In the genomic region with DNA sequence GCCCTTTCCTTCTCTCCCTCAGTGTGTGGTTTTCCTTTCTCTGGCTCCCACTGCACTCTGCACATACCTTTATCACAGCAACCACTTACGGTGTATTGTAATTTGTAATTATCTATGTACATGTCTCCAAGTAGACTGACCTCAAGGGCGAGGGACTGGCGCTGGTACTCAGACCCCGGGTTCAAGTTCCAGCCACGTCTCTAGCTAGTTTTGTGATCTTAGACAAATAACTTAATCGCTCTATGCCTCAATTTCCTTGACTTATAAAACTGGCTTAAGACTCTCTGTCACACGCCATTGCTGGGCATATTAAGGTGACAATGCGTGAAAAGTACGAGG, we compare ENCODE assay signal across 8 cellular contexts. TPM values are rescaled to one million over a fixed set of nuclear protein-coding genes. Genes with fewer than 3 reads are reported as not detected.
DNase-seq lines count a peak whose midpoint lies in the region; ATAC-seq, FAIRE-seq and TF ChIP-seq lines count a peak whose summit lies in the region.

No MANE protein-coding gene starts in this region.

- peak overlapping the region; percentile 99 for H2AFZ ChIP-seq in K562 (ENCODE audit: low read depth, low read length)

- CTCF ChIA-PET in K562 (lab: Yijun Ruan, JAX; ENCODE audit: low intra/inter-chr PET ratio), result no interaction called here

- H3K36me3 ChIP-seq in heart right ventricle, result peaks cover 0 to 9% (median 0%) of the 10 kb centered on the region in 9 donors
- H3K36me3 ChIP-seq in K562 (ENCODE audit: control insufficient read depth, insufficient read depth, low read length), result 0 out of 3 replicates have a peak, but pooled peaks cover 2% of the 10 kb centered on the region
- no peaks in the 10 kb centered on the region for H3K36me3 ChIP-seq in urinary bladder (ENCODE audit: insufficient read depth)

- H3K9ac ChIP-seq in K562 (ENCODE audit: insufficient read depth in 1 of 2, low read depth in 2 of 2, low read length in 2 of 2), result peak overlapping the region; percentile 72; a peak in 3 of 4 replicates

- H3K4me1 ChIP-seq in heart right ventricle (peaks cover 7 to 39% (median 28%) of the 10 kb centered on the region in 9 donors), K562 (replicated peaks in 1 of 2; ENCODE audit: control insufficient read depth in 2 of 2, insufficient read depth in 2 of 2, low read length in 2 of 2) (peaks cover 8 to 12% of the 10 kb centered on the region in 2 experiments; a peak in 3 of 5 replicates), urinary bladder (ENCODE audit: insufficient read depth) (no peaks in the 10 kb centered on the region)

- in situ Hi-C loops in K562 (cut with MboI), result no loop called here

- no peaks in the 10 kb centered on the region for H3K9me1 ChIP-seq in K562 (ENCODE audit: control insufficient read depth, insufficient read depth, low read length)

- H3K4me1 Mint-ChIP-seq in memory B cell, result peaks cover 17% of the 10 kb centered on the region

- 26 to 33% methylated on average over 9 of the region's 9 CpGs for WGBS in heart right ventricle, 2 donors
- WGBS in K562 (ENCODE audit: insufficient coverage, low coverage, missing lambda C conversion rate), result 7% methylated on average over 9 of the region's 9 CpGs
- WGBS in urinary bladder, result 39% methylated on average over 9 of the region's 9 CpGs

- peak overlapping the region; percentile 90 for H3K4me3 Mint-ChIP-seq in memory B cell

- H3K9me3 ChIP-seq in heart right ventricle (no peaks in the 10 kb centered on the region), K562 (replicated peaks; ENCODE audit: control insufficient read depth, insufficient read depth, low read depth, low read length) (no peaks in the 10 kb centered on the region)

- no peaks in the 10 kb centered on the region for H4K20me1 ChIP-seq in K562 (replicated peaks; ENCODE audit: control insufficient read depth, insufficient read depth, low read length)

- POLR2A ChIA-PET in K562 (lab: Yijun Ruan, JAX), result interaction anchor here (0.6 to 1.9 kb wide), 12 partner anchors 8 to 328 kb away, joined by 3 to 12 read pairs (median 4); no protein-coding TSS in a partner anchor

- ATAC-seq in heart right ventricle (peak in 1 of 8 donors; percentile 14), Right ventricle myocardium inferior (no peak), K562 (no peak), memory B cell (ENCODE audit: low read depth) (no peak), GM21529 (IDR thresholded peaks at IDR 0.05; ENCODE audit: unreplicated experiment) (no peak)

- H3K27me3 Mint-ChIP-seq in memory B cell, result no peaks in the 10 kb centered on the region

- no peak; the same call in 1 of the 2 replicates for TF ChIP-seq EP300 in K562 (IDR thresholded peaks at IDR 0.05; ENCODE audit: low read length)

- H3K27ac ChIP-seq in heart right ventricle (peak overlapping the region in 9 of 10 donors; percentile 50 to 99 (median 95)), K562 (ENCODE audit: extremely low read depth, low read depth, low read length) (peak overlapping the region; percentile 85), urinary bladder (ENCODE audit: low read depth) (no peak overlapping the region)

- FAIRE-seq in K562 (lab: Jason Lieb, UNC), result no peak

- H3K9me3 Mint-ChIP-seq in memory B cell, result no peaks in the 10 kb centered on the region

- H3K79me2 ChIP-seq in K562 (ENCODE audit: control insufficient read depth, insufficient read depth, low read length), result peaks cover 28% of the 10 kb centered on the region

- no peak for TF ChIP-seq CTCF in heart right ventricle (IDR thresholded peaks at IDR 0.05)
- TF ChIP-seq CTCF in K562 (IDR thresholded peaks at IDR 0.05 in 2 of 3, conservative IDR thresholded peaks at IDR 0.05 in 1 of 3; ENCODE audit: insufficient read depth in 2 of 3, low read depth in 1 of 3, low read length in 3 of 3), result no peak

- intact Hi-C loops in heart right ventricle (cut with DNase I), result loop anchor here in 5 of 10 donors (2.0 to 10.0 kb wide), 4 partner anchors 87 to 221 kb away; partner anchors contain the start of genes TMEM41A (in 4 of the 5) and MAP3K13 (in 1 of the 5)
- intact Hi-C loops in Right ventricle myocardium inferior (cut with DNase I), result no loop called here
- intact Hi-C loops in K562 (cut with micrococcal nuclease), result no loop called here

- H3K4me3 ChIP-seq in heart right ventricle (peak overlapping the region; percentile 21 to 99 (median 87)), K562 (peak overlapping the region; percentile 62), urinary bladder (ENCODE audit: low read depth, low read length) (peak overlapping the region; percentile 78)

- DNase-seq in heart right ventricle (no peak), Right ventricle myocardium inferior (ENCODE audit: missing footprints) (no peak), K562 (ENCODE audit: extremely low read depth in 1 of 4, low spot score in 3 of 4) (no peak), memory B cell (ENCODE audit: low spot score in 2 of 2) (no peak), AG20443 (ENCODE audit: low spot score) (no peak), GOT3 (lab: John Stamatoyannopoulos, UW) (no peak)

- H3K36me3 Mint-ChIP-seq in memory B cell, result no peaks in the 10 kb centered on the region

- H3K27ac Mint-ChIP-seq in memory B cell, result peak overlapping the region; percentile 93

- BruUV-seq in K562 (replicated peaks; lab: Mats Ljungman, UMichigan), result TSS peak; percentile 98

- no peaks in the 10 kb centered on the region for H3K27me3 ChIP-seq in heart right ventricle
- no peaks in the 10 kb centered on the region for H3K27me3 ChIP-seq in K562 (ENCODE audit: control insufficient read depth in 2 of 2, insufficient read depth in 2 of 2, low read length in 2 of 2)

- no peak for TF ChIP-seq POLR2A in K562 (conservative IDR thresholded peaks at IDR 0.05)

- TF ChIP-seq RAD21 in K562 (CRISPR knock-in tag; conservative IDR thresholded peaks at IDR 0.05 in 1 of 2, IDR thresholded peaks at IDR 0.05 in 1 of 2), result no peak

- H3K4me2 ChIP-seq in K562 (ENCODE audit: insufficient read depth, low read length), result peak overlapping the region; percentile 95

TF ChIP-seq in K562, 482 proteins besides CTCF, POLR2A, EP300 and RAD21 (continues in another document):
- TF ChIP-seq ZNF77 (CRISPR knock-in tag; IDR thresholded peaks at IDR 0.05) (no peak), TOE1 (IDR thresholded peaks at IDR 0.05; ENCODE audit: borderline replicate concordance) (no peak), TOE1 (CRISPR knock-in tag; IDR thresholded peaks at IDR 0.05; ENCODE audit: borderline replicate concordance, low read depth) (peak; percentile 89; the same call in 1 of the 2 replicates), BMI1 (IDR thresholded peaks at IDR 0.05; ENCODE audit: low read length) (no peak), ELF2 (CRISPR knock-in tag; IDR thresholded peaks at IDR 0.05) (0 out of 2 replicates have a peak, but pooled peaks have one; percentile 56), SMARCB1 (IDR thresholded peaks at IDR 0.05; ENCODE audit: insufficient read length, low read depth) (no peak), ARNT (IDR thresholded peaks at IDR 0.05) (peak in 1 of 2 experiments; percentile 31; a peak in 1 of 4 replicates), ZC3H4 (CRISPR knock-in tag; IDR thresholded peaks at IDR 0.05; ENCODE audit: borderline replicate concordance) (peak; percentile 69; the same call in 1 of the 2 replicates)

RNA-seq across cellular contexts. Expression of gene SENP2, which starts 0.6 kb away (rescaled TPM):
- total RNA-seq in heart right ventricle (10 to 100 TPM; 26.6 to 46.5 (median 39.0) TPM), Right ventricle myocardium inferior (25.1 TPM), K562 (2014; rRNA removed) (34.9 and 54.4 TPM in 2 replicates), K562 (2014; rRNA removed; fragmentation: Illumina TruSeq; extraction: Trizol) (48.8 and 57.6 TPM in 2 replicates), K562 (2015; rRNA removed; fragmentation: Illumina TruSeq; extraction: Trizol) (58.3 and 67.1 TPM in 2 replicates), K562 (2021) (39.6 and 41.1 TPM in 2 replicates), urinary bladder (45.7 TPM)
- polyA plus RNA-seq in heart right ventricle (1 to 10 TPM; 7.9 to 8.0 TPM), K562 (2011; rRNA removed) (18.0 and 20.8 TPM in 2 replicates), K562 (2014; fragmentation: Illumina TruSeq; extraction: Trizol) (37.2 and 50.0 TPM in 2 replicates), K562 (2014; fragmentation: Nextera tagmentation; extraction: Ambion mirVana) (10 to 100 TPM; 11.8 to 17.8 TPM), K562 (2014; rRNA removed) (31.6 and 33.2 TPM in 2 replicates), urinary bladder (21.9 TPM)
- 18.1 and 65.2 TPM in 2 replicates for total RNA-seq in K562 (2011; cell fraction: chromatin; rRNA removed; ENCODE audit: low replicate concordance)
- total RNA-seq in K562 (2011; cell fraction: nucleolus; rRNA removed), result 9.0 and 9.1 TPM in 2 replicates
- 20.3 and 21.5 TPM in 2 replicates for total RNA-seq in K562 (2011; cell fraction: nucleoplasm; rRNA removed)
- polyA plus RNA-seq in K562 (2011; cell fraction: cytosol; rRNA removed), result 4.4 and 8.2 TPM in 2 replicates
- 6.3 and 9.4 TPM in 2 replicates for polyA plus RNA-seq in K562 (2011; cell fraction: nucleus; rRNA removed)
- polyA plus RNA-seq in K562 (2012), result 22.2 and 28.9 TPM in 2 replicates
- 29.4 and 33.3 TPM in 2 replicates for polyA minus RNA-seq in K562 (2011; rRNA and poly(A)+ RNA removed)
- 14.7 and 18.3 TPM in 2 replicates for polyA minus RNA-seq in K562 (2011; cell fraction: cytosol; rRNA and poly(A)+ RNA removed)
- polyA minus RNA-seq in K562 (2011; cell fraction: nucleus; rRNA and poly(A)+ RNA removed), result 5.7 and 8.9 TPM in 2 replicates

RNA-seq across cellular contexts. Expression of gene LIPH, which starts 33.1 kb away (rescaled TPM):
- total RNA-seq in heart right ventricle (1 to 10 TPM in 1 of 10 donors, under 1 TPM in 9; 0.12 to 1.7 (median 0.42) TPM), Right ventricle myocardium inferior (0.22 TPM), K562 (2014; rRNA removed) (0.73 and 1.3 TPM in 2 replicates), K562 (2014; rRNA removed; fragmentation: Illumina TruSeq; extraction: Trizol) (0.86 and 1.3 TPM in 2 replicates), K562 (2015; rRNA removed; fragmentation: Illumina TruSeq; extraction: Trizol) (0.60 and 1.5 TPM in 2 replicates), K562 (2021) (1.3 TPM in 2 replicates), urinary bladder (10.1 TPM)
- polyA plus RNA-seq in heart right ventricle (not detected), K562 (2011; rRNA removed) (1.4 and 1.7 TPM in 2 replicates), K562 (2014; fragmentation: Illumina TruSeq; extraction: Trizol) (1.2 and 1.3 TPM in 2 replicates), K562 (2014; fragmentation: Nextera tagmentation; extraction: Ambion mirVana) (1 to 10 TPM in 1 of 2 experiments, under 1 TPM in 1; 0.80 to 1.8 TPM), K562 (2014; rRNA removed) (0.46 and 1.2 TPM in 2 replicates), urinary bladder (2.8 TPM)
- total RNA-seq in K562 (2011; cell fraction: chromatin; rRNA removed; ENCODE audit: low replicate concordance), result 2.5 and 5.5 TPM in 2 replicates
- total RNA-seq in K562 (2011; cell fraction: nucleolus; rRNA removed), result 2.2 and 3.7 TPM in 2 replicates
- total RNA-seq in K562 (2011; cell fraction: nucleoplasm; rRNA removed), result 3.2 and 3.4 TPM in 2 replicates
- 0.63 and 0.71 TPM in 2 replicates for polyA plus RNA-seq in K562 (2011; cell fraction: cytosol; rRNA removed)
- 0.49 and 0.51 TPM in 2 replicates for polyA plus RNA-seq in K562 (2011; cell fraction: nucleus; rRNA removed)
- polyA plus RNA-seq in K562 (2012), result 0.70 and 1.6 TPM in 2 replicates
- 1.4 and 2.4 TPM in 2 replicates for polyA minus RNA-seq in K562 (2011; rRNA and poly(A)+ RNA removed)
- 0.95 and 5.0 TPM in 2 replicates for polyA minus RNA-seq in K562 (2011; cell fraction: cytosol; rRNA and poly(A)+ RNA removed)
- 0.27 and 0.44 TPM in 2 replicates for polyA minus RNA-seq in K562 (2011; cell fraction: nucleus; rRNA and poly(A)+ RNA removed)
